ENCODE assay signal across 9 cellular contexts in the genomic region with DNA sequence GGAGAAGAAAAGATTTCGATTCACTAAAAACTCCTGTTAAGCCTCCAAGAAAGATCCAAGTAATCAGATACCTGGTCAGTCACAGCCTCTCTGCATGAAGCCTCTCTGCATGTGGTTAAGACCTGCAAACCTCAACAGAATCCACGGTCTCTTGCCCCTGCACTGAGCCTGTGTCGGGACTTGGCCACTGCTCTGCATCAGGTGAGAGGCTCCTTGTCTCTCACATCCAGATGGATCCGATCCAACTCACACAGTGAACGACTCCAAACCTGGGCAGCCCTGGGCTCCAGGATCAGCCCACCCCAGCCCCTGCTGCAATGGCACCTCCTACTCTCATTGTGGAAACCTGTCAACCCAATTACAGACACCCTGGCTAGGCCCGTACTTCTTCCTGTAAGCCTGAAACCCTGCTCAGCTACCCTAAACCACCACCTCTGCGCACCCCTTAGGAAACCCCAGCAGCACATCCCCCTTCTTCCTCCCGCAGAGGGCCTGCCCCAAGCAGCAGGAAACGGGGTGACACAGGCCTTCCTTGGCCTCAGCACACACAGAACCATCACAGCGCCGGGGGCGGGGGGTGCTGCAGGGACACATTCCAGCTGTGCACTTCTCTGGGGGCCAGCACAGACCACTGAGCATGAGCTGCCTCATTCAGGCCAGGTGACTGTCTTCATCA.
A peak's percentile ranks its signal among the peaks of the same experiment; 100 is the strongest.
DNase-seq lines count a peak whose midpoint lies in the region; ATAC-seq and TF ChIP-seq lines count a peak whose summit lies in the region.
"Had no signal": no experiment of that assay in that cellular context is flagged by ENCODE, and none has a peak within 500 bp of the region (broad histone marks: within the 10 kb centered on the region; RNA-seq: fewer than 3 reads in every experiment).

No MANE protein-coding gene starts in this region.

- POLR2A ChIA-PET in naive thymus-derived CD8-positive, alpha-beta T cell (lab: Charles Lee) = interaction anchor here (0.5 to 2.2 kb wide), 10 partner anchors 9 to 514 kb away, joined by 3 to 11 read pairs (median 4); no protein-coding TSS in a partner anchor

- H3K9me3 Mint-ChIP-seq in naive thymus-derived CD8-positive, alpha-beta T cell = no peaks in the 10 kb centered on the region

- H3K27me3 Mint-ChIP-seq in naive thymus-derived CD8-positive, alpha-beta T cell = no peaks in the 10 kb centered on the region

- no peaks in the 10 kb centered on the region for H3K9me2 ChIP-seq in Loucy (replicated peaks; ENCODE audit: low read depth, low read length)

- no peak overlapping the region for H2AFZ ChIP-seq in Loucy (ENCODE audit: low read length)

- ATAC-seq in naive thymus-derived CD8-positive, alpha-beta T cell = peak; percentile 85 to 87
- ATAC-seq in upper lobe of left lung (ENCODE audit: low FRiP score in 2 of 2) = peak in 1 of 2 donors; percentile 45
- ATAC-seq: A549 had no signal

- WGBS in upper lobe of left lung, 2 donors = 30 to 41% methylated on average over 9 to 10 of the region's 12 CpGs

- TF ChIP-seq CTCF in Loucy (conservative IDR thresholded peaks at IDR 0.05; ENCODE audit: low read length) (no peak), upper lobe of left lung (IDR thresholded peaks at IDR 0.05) (no peak)

- H3K4me3 ChIP-seq in Loucy (ENCODE audit: low read length, poor library complexity, severe bottlenecking) (peak overlapping the region; percentile 63), upper lobe of left lung (peak overlapping the region in 1 of 4 donors; percentile 11)
- H3K4me3 ChIP-seq: A549 had no signal

- peak overlapping the region; percentile 61 to 91 (median 82) for H3K4me3 Mint-ChIP-seq in naive thymus-derived CD8-positive, alpha-beta T cell

- no peaks in the 10 kb centered on the region for H3K9me3 ChIP-seq in Loucy (ENCODE audit: insufficient read depth, low read depth, low read length)
- H3K9me3 ChIP-seq in upper lobe of left lung = no peaks in the 10 kb centered on the region
- H3K9me3 ChIP-seq: A549 had no signal

- H3K27ac Mint-ChIP-seq in naive thymus-derived CD8-positive, alpha-beta T cell = peak overlapping the region; percentile 81 to 97 (median 92)

- H3K79me2 ChIP-seq in Loucy (ENCODE audit: insufficient read depth, low read length) = peaks cover 89% of the 10 kb centered on the region

- H3K4me1 Mint-ChIP-seq in naive thymus-derived CD8-positive, alpha-beta T cell = peaks cover 54 to 97% (median 92%) of the 10 kb centered on the region in 4 donors

- peaks cover 62% of the 10 kb centered on the region for H3K4me1 ChIP-seq in Loucy (ENCODE audit: insufficient read depth, low read length, poor library complexity, severe bottlenecking)
- H3K4me1 ChIP-seq in upper lobe of left lung = peaks cover 84 to 96% (median 88%) of the 10 kb centered on the region in 4 donors

- TF ChIP-seq EP300 in upper lobe of left lung (IDR thresholded peaks at IDR 0.05) = no peak

- no peaks in the 10 kb centered on the region for H3F3A ChIP-seq in Loucy (ENCODE audit: low read depth)

- no peak for TF ChIP-seq POLR2A in upper lobe of left lung (IDR thresholded peaks at IDR 0.05)

- peak; percentile 38 for DNase-seq in SIG-M5 treated with dmso at 0.1 percent for 504 hours (lab: John Stamatoyannopoulos, UW; ENCODE audit: unreplicated experiment)
- DNase-seq in SIG-M5 (lab: John Stamatoyannopoulos, UW) = no peak
- DNase-seq in activated T-helper 1 cell treated with anti-CD3 and anti-CD28 coated beads, Interleukin-2, amount 50 U/mL, for 16 hours (ENCODE audit: low read depth in 1 of 2, low spot score in 1 of 2) = peak; percentile 47 to 58
- DNase-seq in naive thymus-derived CD8-positive, alpha-beta T cell = peak; percentile 51 to 92 (median 82)
- peak in 1 of 2 donors; percentile 43 for DNase-seq in upper lobe of left lung
- no peak for DNase-seq in anterior cingulate cortex (lab: John Stamatoyannopoulos, UW)
- DNase-seq in NCI-H2107 treated with DMSO at 0.1 percent for 48 hours (lab: John Stamatoyannopoulos, UW; ENCODE audit: unreplicated experiment) = no peak

- H3K36me3 Mint-ChIP-seq in naive thymus-derived CD8-positive, alpha-beta T cell = peaks cover 0 to 8% (median 0%) of the 10 kb centered on the region in 3 donors

- H4K20me1 ChIP-seq in Loucy (ENCODE audit: insufficient read depth, low read length, poor library complexity, severe bottlenecking) = peaks cover 61% of the 10 kb centered on the region

- H3K27ac ChIP-seq in upper lobe of left lung = peak overlapping the region; percentile 37 to 55 (median 42)
- H3K27ac ChIP-seq: A549 had no signal

- peak overlapping the region; percentile 62 for H3K9ac ChIP-seq in Loucy (ENCODE audit: low read depth, low read length, poor library complexity, severe bottlenecking)

- H3K27me3 ChIP-seq in Loucy (ENCODE audit: insufficient read depth, low read length, poor library complexity, severe bottlenecking) (no peaks in the 10 kb centered on the region), upper lobe of left lung (no peaks in the 10 kb centered on the region)

- H3K36me3 ChIP-seq in Loucy (ENCODE audit: insufficient read depth, low read length) (no peaks in the 10 kb centered on the region), upper lobe of left lung (no peaks in the 10 kb centered on the region)

- peak overlapping the region; percentile 83 for H3K4me2 ChIP-seq in Loucy (ENCODE audit: low read depth, low read length, poor library complexity, severe bottlenecking)
- H3K4me2 ChIP-seq: A549 had no signal

Comparison
In these comparisons a context has a peak if more than half of its experiments do, and no peak if none do; other contexts are left out.
1. DNase-seq: peak in SIG-M5 treated with dmso at 0.1 percent for 504 hours (single experiment), activated T-helper 1 cell treated with anti-CD3 and anti-CD28 coated beads, Interleukin-2, amount 50 U/mL, for 16 hours (2 of 2) and naive thymus-derived CD8-positive, alpha-beta T cell (10 of 10); none in SIG-M5 (single experiment), anterior cingulate cortex (0 of 58) and NCI-H2107 treated with DMSO at 0.1 percent for 48 hours (single experiment).